ENCODE assay signal across 24 cellular contexts in genomic region chr10:98378722-98379121, GRCh38. TPM values are rescaled to one million over a fixed set of nuclear protein-coding genes. Genes with fewer than 3 reads are reported as not detected.
A peak's percentile ranks its signal among the peaks of the same experiment; 100 is the strongest.
DNase-seq lines count a peak whose midpoint lies in the region; ATAC-seq and TF ChIP-seq lines count a peak whose summit lies in the region.
"Had no signal": no experiment of that assay in that cellular context is flagged by ENCODE, and none has a peak within 500 bp of the region (broad histone marks: within the 10 kb centered on the region; RNA-seq: fewer than 3 reads in every experiment).

No MANE protein-coding gene starts in this region.

- no peaks in the 10 kb centered on the region for H3K36me3 ChIP-seq in adipocyte (ENCODE audit: control insufficient read depth, insufficient read depth, low read length, severe bottlenecking)
- H3K36me3 ChIP-seq in smooth muscle cell (ENCODE audit: low read depth), result no peaks in the 10 kb centered on the region
- H3K36me3 ChIP-seq: HAP-1 had no signal

- peak overlapping the region; percentile 32 for H3K27ac ChIP-seq in smooth muscle cell (ENCODE audit: low read depth)
- H3K27ac ChIP-seq: 22Rv1; BLaER1 treated with 17β-estradiol and CSF1 and Interleukin-3, amounts not matched to agents 10 nM and 100 nM; SJSA1 had no signal

- H3F3A ChIP-seq in smooth muscle cell (ENCODE audit: low read depth), result peaks cover 37% of the 10 kb centered on the region

- no peak for ATAC-seq in GM21526 (IDR thresholded peaks at IDR 0.05; ENCODE audit: low FRiP score, unreplicated experiment)

- H4K20me1 ChIP-seq in smooth muscle cell (ENCODE audit: low read depth), result no peaks in the 10 kb centered on the region
- H4K20me1 ChIP-seq: BLaER1 treated with 17β-estradiol and CSF1 and Interleukin-3, amounts not matched to agents 10 nM and 100 nM had no signal

- H2AFZ ChIP-seq in smooth muscle cell (ENCODE audit: low read depth), result no peak overlapping the region

- peaks cover 25% of the 10 kb centered on the region for H3K4me1 ChIP-seq in adipocyte (ENCODE audit: control insufficient read depth, insufficient read depth, low read length)
- H3K4me1 ChIP-seq in smooth muscle cell (ENCODE audit: low read depth), result peaks cover 15% of the 10 kb centered on the region
- H3K4me1 ChIP-seq: Caco-2, HAP-1 had no signal

- WGBS in smooth muscle cell (ENCODE audit: low lambda C conversion rate), result 81% methylated on average over 4 of the region's 4 CpGs

- peak overlapping the region; percentile 41 for H3K4me2 ChIP-seq in smooth muscle cell
- H3K4me2 ChIP-seq: BLaER1 treated with 17β-estradiol and CSF1 and Interleukin-3, amounts not matched to agents 10 nM and 100 nM had no signal

- no peaks in the 10 kb centered on the region for H3K79me2 ChIP-seq in smooth muscle cell (ENCODE audit: low read depth)

- DNase-seq in DMS53 (lab: John Stamatoyannopoulos, UW) (peak; percentile 18), DMS53 treated with DMSO at 0.1 percent for 48 hours (lab: John Stamatoyannopoulos, UW; ENCODE audit: unreplicated experiment) (no peak), adipocyte (ENCODE audit: low read depth) (peak; percentile 36), fibroblast of mammary gland (ENCODE audit: low read depth) (peak; percentile 24), smooth muscle cell (lab: John Stamatoyannopoulos, UW; ENCODE audit: unreplicated experiment) (no peak), putamen (ENCODE audit: low spot score) (no peak), SIG-M5 (lab: John Stamatoyannopoulos, UW) (no peak)
- DNase-seq: ACHN; Caco-2; CD4-positive, alpha-beta memory T cell; DMS 273 treated with DMSO at 0.1 percent for 48 hours; GF-D8; NCI-H1694; NCI-H2081; NCI-H2171; NCI-H345; NCI-H524 treated with DMSO at 0.1 percent for 48 hours; NCI-H82; OCI-M1 had no signal

- H3K9ac ChIP-seq in adipocyte (ENCODE audit: low read length), result no peak overlapping the region
- no peak overlapping the region for H3K9ac ChIP-seq in smooth muscle cell (ENCODE audit: low read depth)
- H3K9ac ChIP-seq: BLaER1 treated with 17β-estradiol and CSF1 and Interleukin-3, amounts not matched to agents 10 nM and 100 nM had no signal

- TF ChIP-seq CTCF in fibroblast of mammary gland (conservative IDR thresholded peaks at IDR 0.05; ENCODE audit: control insufficient read depth, insufficient read depth, low read depth, low read length) (no peak), smooth muscle cell (IDR thresholded peaks at IDR 0.05; ENCODE audit: borderline replicate concordance, insufficient read depth, poor library complexity, severe bottlenecking) (no peak)

- H3K9me3 ChIP-seq in adipocyte (ENCODE audit: control insufficient read depth, low read length) (no peaks in the 10 kb centered on the region), smooth muscle cell (replicated peaks; ENCODE audit: low read depth) (no peaks in the 10 kb centered on the region)
- H3K9me3 ChIP-seq: Caco-2, HAP-1, SJSA1 had no signal

- H3K27me3 ChIP-seq in adipocyte (replicated peaks; ENCODE audit: control insufficient read depth, insufficient read depth, low read length) (no peaks in the 10 kb centered on the region), smooth muscle cell (ENCODE audit: low read depth) (no peaks in the 10 kb centered on the region)
- H3K27me3 ChIP-seq: BLaER1 treated with 17β-estradiol and CSF1 and Interleukin-3, amounts not matched to agents 10 nM and 100 nM; SJSA1 had no signal

- H3K4me3 ChIP-seq in adipocyte (ENCODE audit: low read length) (no peak overlapping the region), fibroblast of mammary gland (ENCODE audit: control insufficient read depth, low read depth, low read length) (no peak overlapping the region), smooth muscle cell (no peak overlapping the region)
- H3K4me3 ChIP-seq: BLaER1 treated with 17β-estradiol and CSF1 and Interleukin-3, amounts not matched to agents 10 nM and 100 nM; HAP-1; SJSA1 had no signal

RNA-seq across cellular contexts. Expression of gene PYROXD2, which starts 36.3 kb away (rescaled TPM):
- total RNA-seq in smooth muscle cell, result 3.6 and 51.9 TPM in 2 replicates
- 6.1 and 7.9 TPM in 2 replicates for polyA plus RNA-seq in smooth muscle cell

Comparison
In these comparisons a context has a peak if more than half of its experiments do, and no peak if none do; other contexts are left out.
1. DNase-seq: peak in DMS53 (single experiment), adipocyte (single experiment) and fibroblast of mammary gland (single experiment); none in DMS53 treated with DMSO at 0.1 percent for 48 hours (single experiment), smooth muscle cell (single experiment), putamen (single experiment) and SIG-M5 (single experiment).